Comparison of ENCODE assay signal across 17 cellular contexts in the genomic region with DNA sequence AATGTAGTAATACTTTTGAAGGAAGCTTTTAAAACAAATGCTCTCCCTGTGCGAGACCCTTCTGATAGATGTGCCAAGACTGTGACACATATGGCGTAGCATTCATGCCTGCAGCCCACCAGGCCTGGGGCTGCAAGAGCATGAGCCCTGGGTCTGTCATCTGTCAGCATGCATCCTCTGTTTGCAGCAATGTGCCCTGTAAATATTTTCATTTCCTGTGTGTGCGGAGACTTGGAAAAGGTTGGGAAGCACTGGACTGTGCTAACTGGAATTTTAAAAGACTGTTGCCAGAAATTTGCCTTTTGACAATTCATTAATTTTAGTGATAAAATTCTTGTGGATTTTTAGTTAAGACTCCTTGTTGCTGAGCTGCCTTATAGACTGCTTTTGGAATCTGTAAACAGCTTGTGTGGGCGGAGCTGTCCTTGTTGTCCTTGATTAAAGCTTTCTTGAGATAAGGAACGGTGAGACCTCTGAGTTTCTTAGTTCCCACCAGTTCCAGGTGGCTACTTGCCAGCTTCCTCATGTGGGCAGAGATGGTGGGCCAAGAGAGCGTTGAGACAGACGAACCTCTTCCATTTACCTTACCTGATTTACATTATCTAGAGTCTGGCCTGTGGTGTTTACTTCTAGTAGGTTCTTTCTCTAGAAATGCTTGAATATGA. TPM values are rescaled to one million over a fixed set of nuclear protein-coding genes. Genes with fewer than 3 reads are reported as not detected.
DNase-seq lines count a peak whose midpoint lies in the region; ATAC-seq and TF ChIP-seq lines count a peak whose summit lies in the region.
"Had no signal": no experiment of that assay in that cellular context is flagged by ENCODE, and none has a peak within 500 bp of the region (broad histone marks: within the 10 kb centered on the region; RNA-seq: fewer than 3 reads in every experiment).

No MANE protein-coding gene starts in this region.

- no peak for TF ChIP-seq POLR2A in heart left ventricle (IDR thresholded peaks at IDR 0.05)

- no peak overlapping the region for H3K4me3 Mint-ChIP-seq in mesothelial cell of epicardium

- H3K4me1 ChIP-seq in heart left ventricle (peaks cover 0 to 47% (median 32%) of the 10 kb centered on the region in 12 donors), upper lobe of right lung (peaks cover 55% of the 10 kb centered on the region)
- H3K4me1 ChIP-seq: Caco-2 had no signal

- peak in 1 of 4 donors; percentile 7 for ATAC-seq in heart left ventricle
- no peak for ATAC-seq in Right ventricle myocardium superior (ENCODE audit: poor library complexity)
- peak; percentile 10 for ATAC-seq in upper lobe of right lung
- no peak for ATAC-seq in GM18867 (IDR thresholded peaks at IDR 0.05; ENCODE audit: unreplicated experiment)
- no peak for ATAC-seq in GM21381 (IDR thresholded peaks at IDR 0.05; ENCODE audit: unreplicated experiment)
- no peak for ATAC-seq in GM19455 (IDR thresholded peaks at IDR 0.05; ENCODE audit: unreplicated experiment)
- ATAC-seq: A549 had no signal

- H3K27ac Mint-ChIP-seq in mesothelial cell of epicardium: peak overlapping the region; percentile 91

- peak overlapping the region in 2 of 12 donors; percentile 43 to 47 for H3K4me3 ChIP-seq in heart left ventricle
- H3K4me3 ChIP-seq in dorsolateral prefrontal cortex: no peak overlapping the region
- no peak overlapping the region for H3K4me3 ChIP-seq in upper lobe of right lung
- H3K4me3 ChIP-seq: A549, PC-9 had no signal

- intact Hi-C loops in heart left ventricle (cut with DNase I): loop anchor here in 1 of 10 donors (5.0 kb wide), 1 partner anchor 39 kb away; no protein-coding TSS in a partner anchor
- intact Hi-C loops in Right ventricle myocardium superior (cut with DNase I): no loop called here
- intact Hi-C loops in dorsolateral prefrontal cortex (cut with DNase I): no loop called here
- intact Hi-C loops in upper lobe of right lung (cut with DNase I): no loop called here

- H3K36me3 ChIP-seq in heart left ventricle (peaks cover 0 to 64% (median 40%) of the 10 kb centered on the region in 9 donors), upper lobe of right lung (peaks cover 45% of the 10 kb centered on the region)

- DNase-seq in heart left ventricle: no peak
- DNase-seq in Right ventricle myocardium superior: no peak
- no peak for DNase-seq in dorsolateral prefrontal cortex
- no peak for DNase-seq in mesothelial cell of epicardium (ENCODE audit: low spot score in 2 of 2, unreplicated experiment in 2 of 2)
- DNase-seq in upper lobe of right lung: no peak
- DNase-seq: activated T-cell treated with anti-CD3 and anti-CD28 coated beads for 4 hours; Caco-2; effector CD4-positive, alpha-beta T cell; islet precursor cell; NCI-H1105; NCI-H2227 treated with DMSO at 0.1 percent for 48 hours; PC-9; T-helper 1 cell had no signal

- TF ChIP-seq CTCF in heart left ventricle (IDR thresholded peaks at IDR 0.05) (no peak), dorsolateral prefrontal cortex (IDR thresholded peaks at IDR 0.05 in 54 of 56, conservative IDR thresholded peaks at IDR 0.05 in 2 of 56; ENCODE audit: low read depth in 1 of 56, partially characterized antibody in 56 of 56) (no peak), mesothelial cell of epicardium (IDR thresholded peaks at IDR 0.05; ENCODE audit: unreplicated experiment) (no peak), upper lobe of right lung (IDR thresholded peaks at IDR 0.05) (no peak)

- no peaks in the 10 kb centered on the region for H3K27me3 Mint-ChIP-seq in mesothelial cell of epicardium (ENCODE audit: low read depth)

- H3K27me3 ChIP-seq in heart left ventricle (no peaks in the 10 kb centered on the region), dorsolateral prefrontal cortex (no peaks in the 10 kb centered on the region), upper lobe of right lung (no peaks in the 10 kb centered on the region)

- H3K4me1 Mint-ChIP-seq in mesothelial cell of epicardium: peaks cover 23% of the 10 kb centered on the region

- 40 to 49% (median 43%) methylated on average over 7 of the region's 7 CpGs for WGBS in heart left ventricle, 4 donors

- no peaks in the 10 kb centered on the region for H3K9me3 Mint-ChIP-seq in mesothelial cell of epicardium

- peaks cover 29% of the 10 kb centered on the region for H3K36me3 Mint-ChIP-seq in mesothelial cell of epicardium

- H3K9me3 ChIP-seq in heart left ventricle (peaks cover 0 to 4% (median 0%) of the 10 kb centered on the region in 12 donors), upper lobe of right lung (no peaks in the 10 kb centered on the region)
- H3K9me3 ChIP-seq: A549, Caco-2 had no signal

- peak overlapping the region in 11 of 12 donors; percentile 4 to 72 (median 54) for H3K27ac ChIP-seq in heart left ventricle
- H3K27ac ChIP-seq in dorsolateral prefrontal cortex: peak overlapping the region in 32 of 59 donors; percentile 1 to 71 (median 38)
- peak overlapping the region; percentile 25 for H3K27ac ChIP-seq in upper lobe of right lung
- H3K27ac ChIP-seq: A549 had no signal

RNA-seq across cellular contexts. Expression of a gene that starts 23.4 kb away (rescaled TPM):
- total RNA-seq in heart left ventricle (100 to 1,000 TPM in 5 of 9 donors, 10 to 100 TPM in 4; 54.0 to 156 (median 111) TPM), Right ventricle myocardium superior (137 TPM), dorsolateral prefrontal cortex (100 to 1,000 TPM; 106 to 189 (median 135) TPM), mesothelial cell of epicardium (122 to 125 TPM (median 125 TPM) in 3 replicates), upper lobe of right lung (105 TPM)
- polyA plus RNA-seq in heart left ventricle: 100 to 1,000 TPM in 1 of 2 donors, 10 to 100 TPM in 1; 76.0 to 119 TPM
